Comparison of ENCODE assay signal across 6 cellular contexts in the genomic region with DNA sequence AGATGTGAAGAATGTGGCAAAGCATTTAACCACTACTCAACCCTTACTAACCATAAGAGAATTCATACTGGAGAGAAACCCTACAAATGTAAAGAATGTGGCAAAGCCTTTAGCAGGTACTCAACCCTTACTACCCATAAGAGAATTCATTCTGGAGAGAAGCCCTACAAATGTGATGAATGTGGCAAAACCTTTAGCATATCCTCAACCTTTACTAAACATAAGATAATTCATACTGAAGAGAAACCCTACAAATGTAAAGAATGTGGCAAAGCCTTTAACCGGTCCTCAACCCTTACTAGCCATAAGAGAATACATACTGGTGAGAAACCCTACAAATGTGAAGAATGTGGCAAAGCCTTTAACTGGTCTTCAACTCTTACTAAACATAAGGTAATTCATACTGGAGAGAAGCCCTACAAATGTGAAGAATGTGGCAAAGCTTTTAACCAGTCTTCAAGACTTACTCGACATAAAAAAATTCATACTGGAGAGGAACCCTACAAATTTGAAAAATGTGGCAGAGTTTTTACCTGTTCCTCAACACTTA. TPM values are rescaled to one million over a fixed set of nuclear protein-coding genes. Genes with fewer than 3 reads are reported as not detected.
DNase-seq lines count a peak whose midpoint lies in the region; ATAC-seq and TF ChIP-seq lines count a peak whose summit lies in the region.
"Not testable (repeated sequence)": the region's sequence is repeated elsewhere in the genome, so short reads cannot be mapped to it uniquely, and the experiment has no call there.

No MANE protein-coding gene starts in this region.

- H3K4me1 ChIP-seq in CD8-positive, alpha-beta T cell (ENCODE audit: insufficient read depth, low read length); liver (ENCODE audit: control insufficient read depth in 4 of 4, insufficient read depth in 4 of 4, low read length in 3 of 4); subcutaneous abdominal adipose tissue (ENCODE audit: control insufficient read depth in 5 of 5, insufficient read depth in 5 of 5, low read length in 5 of 5): not testable (repeated sequence)

- H3K9ac ChIP-seq in liver (ENCODE audit: low read depth in 1 of 2, low read length in 2 of 2); subcutaneous abdominal adipose tissue (ENCODE audit: low read length in 5 of 5): not testable (repeated sequence)

- H3K27me3 Mint-ChIP-seq in CD8-positive, alpha-beta T cell (ENCODE audit: low read depth); endothelial cell (ENCODE audit: unreplicated experiment): not testable (repeated sequence)

- H3K9me3 Mint-ChIP-seq in CD8-positive, alpha-beta T cell = peaks cover 28% of the 10 kb centered on the region
- H3K9me3 Mint-ChIP-seq in endothelial cell (ENCODE audit: unreplicated experiment) = peaks cover 22% of the 10 kb centered on the region

- peaks cover 13% of the 10 kb centered on the region for H3K36me3 ChIP-seq in CD8-positive, alpha-beta T cell (ENCODE audit: insufficient read depth, low read length)
- H3K36me3 ChIP-seq in liver (ENCODE audit: control insufficient read depth in 4 of 4, insufficient read depth in 3 of 4, low read depth in 1 of 4, low read length in 3 of 4) (peaks cover 4 to 50% (median 47%) of the 10 kb centered on the region in 4 donors), subcutaneous abdominal adipose tissue (ENCODE audit: control insufficient read depth in 5 of 5, insufficient read depth in 5 of 5, low read length in 5 of 5) (peaks cover 24 to 41% (median 32%) of the 10 kb centered on the region in 5 donors)

- POLR2A ChIA-PET in CD8-positive, alpha-beta T cell (lab: Charles Lee) = interaction anchor here (0.6 kb wide), 1 partner anchor 8 kb away, joined by 6 read pairs; no protein-coding TSS in a partner anchor

- H3K27ac Mint-ChIP-seq in CD8-positive, alpha-beta T cell; endothelial cell (ENCODE audit: unreplicated experiment): not testable (repeated sequence)

- not testable (repeated sequence) for H3K4me1 Mint-ChIP-seq in CD8-positive, alpha-beta T cell (ENCODE audit: low read depth); endothelial cell (ENCODE audit: unreplicated experiment)

- 99% methylated on average over 2 of the region's 2 CpGs for WGBS in liver

- not testable (repeated sequence) for H3K4me3 Mint-ChIP-seq in CD8-positive, alpha-beta T cell
- peak overlapping the region; percentile 86 for H3K4me3 Mint-ChIP-seq in endothelial cell (ENCODE audit: unreplicated experiment)

- H3K9me3 ChIP-seq in CD8-positive, alpha-beta T cell (ENCODE audit: low read length) = peaks cover 11% of the 10 kb centered on the region
- peaks cover 20 to 63% (median 32%) of the 10 kb centered on the region in 4 donors for H3K9me3 ChIP-seq in liver (ENCODE audit: control insufficient read depth in 4 of 4, low read length in 3 of 4)
- peaks cover 10 to 32% (median 30%) of the 10 kb centered on the region in 5 donors for H3K9me3 ChIP-seq in subcutaneous abdominal adipose tissue (ENCODE audit: control insufficient read depth in 5 of 5, low read length in 5 of 5)

- CTCF ChIA-PET in CD8-positive, alpha-beta T cell (lab: Charles Lee) = interaction anchor here (1.7 kb wide), 1 partner anchor 49 kb away, joined by 4 read pairs; no protein-coding TSS in a partner anchor

- H3K4me3 ChIP-seq in CD8-positive, alpha-beta T cell (ENCODE audit: low read depth, low read length) = peak overlapping the region; percentile 17
- H3K4me3 ChIP-seq in coronary artery = peak overlapping the region; percentile 2
- peak overlapping the region in 2 of 3 donors; percentile 59 to 61 for H3K4me3 ChIP-seq in liver (ENCODE audit: low read depth in 1 of 3, low read length in 3 of 3)
- peak overlapping the region in 4 of 5 donors; percentile 14 to 53 (median 26) for H3K4me3 ChIP-seq in subcutaneous abdominal adipose tissue (ENCODE audit: low read depth in 1 of 5, low read length in 5 of 5)

- H3K36me3 Mint-ChIP-seq in CD8-positive, alpha-beta T cell = peaks cover 65% of the 10 kb centered on the region
- H3K36me3 Mint-ChIP-seq in endothelial cell (ENCODE audit: low read depth, unreplicated experiment) = peaks cover 62% of the 10 kb centered on the region

- not testable (repeated sequence) for DNase-seq in CD8-positive, alpha-beta T cell; coronary artery (ENCODE audit: low spot score); endothelial cell (ENCODE audit: low spot score)
- peak; percentile 26 for DNase-seq in OCI-M1 (lab: John Stamatoyannopoulos, UW)

- H3K27ac ChIP-seq in CD8-positive, alpha-beta T cell (ENCODE audit: low read depth, low read length); coronary artery; liver (ENCODE audit: low read depth in 1 of 2, low read length in 2 of 2); subcutaneous abdominal adipose tissue (ENCODE audit: low read depth, low read length): not testable (repeated sequence)

- TF ChIP-seq CTCF in CD8-positive, alpha-beta T cell (IDR thresholded peaks at IDR 0.05); coronary artery (IDR thresholded peaks at IDR 0.05); endothelial cell (IDR thresholded peaks at IDR 0.05; ENCODE audit: unreplicated experiment); liver (IDR thresholded peaks at IDR 0.05; ENCODE audit: low read depth, low read length, missing input control): not testable (repeated sequence)

- H3K27me3 ChIP-seq in CD8-positive, alpha-beta T cell (ENCODE audit: insufficient read depth, low read length); liver (ENCODE audit: control insufficient read depth in 4 of 4, insufficient read depth in 4 of 4, low read length in 3 of 4); subcutaneous abdominal adipose tissue (ENCODE audit: control insufficient read depth in 5 of 5, insufficient read depth in 4 of 5, low read length in 5 of 5): not testable (repeated sequence)

- intact Hi-C loops in CD8-positive, alpha-beta T cell (cut with DNase I, micrococcal nuclease) = not testable (repeated sequence)

- TF ChIP-seq RAD21 in liver (IDR thresholded peaks at IDR 0.05) = not testable (repeated sequence)

- ATAC-seq in CD8-positive, alpha-beta T cell = not testable (repeated sequence)

RNA-seq across cellular contexts. Expression of a gene that starts 31.4 kb away (rescaled TPM):
- 10 to 100 TPM in 1 of 2 experiments, 1 to 10 TPM in 1; 9.6 to 11.2 TPM for total RNA-seq in CD8-positive, alpha-beta T cell
- total RNA-seq in endothelial cell (ENCODE audit: unreplicated experiment) = 14.1 TPM
- 10 to 100 TPM in 1 of 2 donors, 1 to 10 TPM in 1; 7.4 to 10.1 TPM for total RNA-seq in liver
- 1 to 10 TPM; 4.0 to 9.4 TPM for polyA plus RNA-seq in liver

Comparison
In these comparisons a context has a peak if more than half of its experiments do, and no peak if none do; other contexts are left out.
1. H3K4me3 ChIP-seq: peak in every context shown above with its lines; median percentile 60 in liver; 26 in subcutaneous abdominal adipose tissue; 17 in CD8-positive, alpha-beta T cell; 2 in coronary artery.